8 cellular contexts compared by ENCODE assay signal in genomic region chr19:17333611-17334413, GRCh38. TPM values are rescaled to one million over a fixed set of nuclear protein-coding genes. Genes with fewer than 3 reads are reported as not detected.
DNase-seq lines count a peak whose midpoint lies in the region; ATAC-seq and TF ChIP-seq lines count a peak whose summit lies in the region.

No MANE protein-coding gene starts in this region.

- H3K36me3 ChIP-seq in SJSA1, result peaks cover 13% of the 10 kb centered on the region

- DNase-seq in GM19240 (ENCODE audit: insufficient read length, low spot score), result peak; percentile 66
- peak; percentile 57 to 69 for DNase-seq in SJSA1 (ENCODE audit: low read depth in 1 of 2, low spot score in 2 of 2)
- DNase-seq in activated naive CD4-positive, alpha-beta T cell treated with anti-CD3 and anti-CD28 coated beads, Interleukin-2, amount 50 U/mL, for 16 hours, result peak; percentile 80
- DNase-seq in hepatic stellate cell (ENCODE audit: low spot score), result peak; percentile 89
- DNase-seq in stimulated activated CD4-positive, alpha-beta T cell treated with anti-CD3 and anti-CD28 coated beads, Interleukin-12 subunit alpha, Interleukin-12 subunit beta, amount 100 ng/mL, for 48 hours (ENCODE audit: low read depth in 2 of 3, low spot score in 1 of 3), result peak; percentile 66 to 71 (median 67)
- DNase-seq in left lobe of liver (ENCODE audit: low spot score), result no peak

- H3K4me1 ChIP-seq in SJSA1 (replicated peaks), result peaks cover 27% of the 10 kb centered on the region

- peak overlapping the region; percentile 56 for H3K4me3 ChIP-seq in SJSA1

- peak overlapping the region; percentile 99 for H3K27ac ChIP-seq in 22Rv1
- H3K27ac ChIP-seq in SJSA1, result no peak overlapping the region

- no peak for ATAC-seq in GM18873 (IDR thresholded peaks at IDR 0.05; ENCODE audit: low FRiP score, unreplicated experiment)
- no peak for ATAC-seq in left lobe of liver

- H3K27me3 ChIP-seq in SJSA1 (replicated peaks), result no peaks in the 10 kb centered on the region

- 0 out of 2 replicates have a peak, but pooled peaks have one; percentile 12 for TF ChIP-seq CTCF in 22Rv1 (IDR thresholded peaks at IDR 0.05)

- H3K9me3 ChIP-seq in SJSA1 (replicated peaks), result no peaks in the 10 kb centered on the region

RNA-seq across cellular contexts. Expression of gene ANO8, which starts 0.8 kb away (rescaled TPM):
- total RNA-seq in SJSA1 (2014; rRNA removed; shearing (Covaris generic)), result 2.9 and 5.3 TPM in 2 replicates
- 9.6 TPM for total RNA-seq in left lobe of liver

RNA-seq across cellular contexts. Expression of gene GTPBP3, which starts 3.5 kb away (rescaled TPM):
- total RNA-seq in SJSA1 (2014; rRNA removed; shearing (Covaris generic)), result 19.5 and 31.6 TPM in 2 replicates
- total RNA-seq in left lobe of liver, result 14.3 TPM

RNA-seq across cellular contexts. Expression of gene DDA1, which starts 24.4 kb away (rescaled TPM):
- total RNA-seq in SJSA1 (2014; rRNA removed; shearing (Covaris generic)), result 74.7 and 107 TPM in 2 replicates
- total RNA-seq in left lobe of liver, result 10.9 TPM

RNA-seq across cellular contexts. Expression of gene MRPL34, which starts 28.1 kb away (rescaled TPM):
- total RNA-seq in SJSA1 (2014; rRNA removed; shearing (Covaris generic)), result 35.1 and 69.4 TPM in 2 replicates
- total RNA-seq in left lobe of liver, result 148 TPM

RNA-seq across cellular contexts. Expression of gene ABHD8, which starts 30.6 kb away (rescaled TPM):
- total RNA-seq in SJSA1 (2014; rRNA removed; shearing (Covaris generic)), result 2.3 and 5.2 TPM in 2 replicates
- total RNA-seq in left lobe of liver, result 18.4 TPM
